10 cellular contexts compared by ENCODE assay signal in genomic region chr2:120239488-120240287, GRCh38. TPM values are rescaled to one million over a fixed set of nuclear protein-coding genes. Genes with fewer than 3 reads are reported as not detected.
DNase-seq lines count a peak whose midpoint lies in the region; ATAC-seq and TF ChIP-seq lines count a peak whose summit lies in the region.
"Had no signal": no experiment of that assay in that cellular context is flagged by ENCODE, and none has a peak within 500 bp of the region (broad histone marks: within the 10 kb centered on the region; RNA-seq: fewer than 3 reads in every experiment).

No MANE protein-coding gene starts in this region.

- H3K36me3 Mint-ChIP-seq in HFFc6 (ENCODE audit: low read depth): no peaks in the 10 kb centered on the region; the same call in 1 of the 2 replicates
- H3K36me3 Mint-ChIP-seq in stimulated activated effector memory CD8-positive, alpha-beta T cell treated with anti-CD3 and anti-CD28 coated beads, Interleukin-12 subunit alpha, Interleukin-12 subunit beta, amount 100 ng/mL, for 72 hours: no peaks in the 10 kb centered on the region

- no peaks in the 10 kb centered on the region for H3K27me3 Mint-ChIP-seq in HFFc6 (ENCODE audit: insufficient read depth)

- in situ Hi-C loops in brain microvascular endothelial cell (cut with HindIII; ENCODE audit: low pct_ligation_motif_present, low sequenced_read_pairs): no loop called here

- TF ChIP-seq CTCF in HFFc6 (IDR thresholded peaks at IDR 0.05) (no peak), brain microvascular endothelial cell (IDR thresholded peaks at IDR 0.05; ENCODE audit: low read depth, low read length, missing control alignments) (no peak)

- DNase-seq in HFFc6 (peak; percentile 82), brain microvascular endothelial cell (peak; percentile 79), iPS-NIHi11 (ENCODE audit: low spot score) (peak; percentile 71), MV-4-11 (lab: John Stamatoyannopoulos, UW) (no peak), NCI-H1436 treated with DMSO at 0.1 percent for 48 hours (lab: John Stamatoyannopoulos, UW) (no peak)
- no peak for DNase-seq in stimulated activated effector memory CD8-positive, alpha-beta T cell treated with anti-CD3 and anti-CD28 coated beads, Interleukin-12 subunit alpha, Interleukin-12 subunit beta, amount 100 ng/mL, for 72 hours (ENCODE audit: low spot score in 2 of 2)
- no peak for DNase-seq in activated T-cell treated with anti-CD3 and anti-CD28 coated beads, Interleukin-2, amount 50 U/mL, for 1 hour

- H3K27ac ChIP-seq in brain microvascular endothelial cell: no peak overlapping the region
- H3K27ac ChIP-seq: HL-60, prostate gland had no signal

- no peaks in the 10 kb centered on the region for H3K36me3 ChIP-seq in brain microvascular endothelial cell (replicated peaks)
- H3K36me3 ChIP-seq: prostate gland had no signal

- no peak overlapping the region for H3K4me3 ChIP-seq in brain microvascular endothelial cell (ENCODE audit: low read depth, low read length)
- H3K4me3 ChIP-seq: prostate gland had no signal

- peak overlapping the region; percentile 62 for H3K4me3 Mint-ChIP-seq in HFFc6
- no peak overlapping the region for H3K4me3 Mint-ChIP-seq in stimulated activated effector memory CD8-positive, alpha-beta T cell treated with anti-CD3 and anti-CD28 coated beads, Interleukin-12 subunit alpha, Interleukin-12 subunit beta, amount 100 ng/mL, for 72 hours

- ATAC-seq in stimulated activated effector memory CD8-positive, alpha-beta T cell treated with anti-CD3 and anti-CD28 coated beads, Interleukin-12 subunit alpha, Interleukin-12 subunit beta, amount 100 ng/mL, for 72 hours: peak; percentile 5
- no peak for ATAC-seq in GM18861 (IDR thresholded peaks at IDR 0.05; ENCODE audit: unreplicated experiment)

- H3K27me3 ChIP-seq in brain microvascular endothelial cell (replicated peaks): no peaks in the 10 kb centered on the region

- peak overlapping the region; percentile 79 for H3K27ac Mint-ChIP-seq in HFFc6
- no peak overlapping the region for H3K27ac Mint-ChIP-seq in stimulated activated effector memory CD8-positive, alpha-beta T cell treated with anti-CD3 and anti-CD28 coated beads, Interleukin-12 subunit alpha, Interleukin-12 subunit beta, amount 100 ng/mL, for 72 hours

- H3K9me3 Mint-ChIP-seq in HFFc6: no peaks in the 10 kb centered on the region
- no peaks in the 10 kb centered on the region for H3K9me3 Mint-ChIP-seq in stimulated activated effector memory CD8-positive, alpha-beta T cell treated with anti-CD3 and anti-CD28 coated beads, Interleukin-12 subunit alpha, Interleukin-12 subunit beta, amount 100 ng/mL, for 72 hours

- H3K4me1 Mint-ChIP-seq in HFFc6 (ENCODE audit: low read depth): peaks cover 58% of the 10 kb centered on the region
- H3K4me1 Mint-ChIP-seq in stimulated activated effector memory CD8-positive, alpha-beta T cell treated with anti-CD3 and anti-CD28 coated beads, Interleukin-12 subunit alpha, Interleukin-12 subunit beta, amount 100 ng/mL, for 72 hours: peaks cover 15% of the 10 kb centered on the region

RNA-seq across cellular contexts. Expression of gene RALB, which starts 13.0 kb away (rescaled TPM):
- total RNA-seq in HFFc6 (2021; fragmentation: NEBNext Ultra II Directional; extraction: Animal tissue kit (Norgen Biotek cat#: 25700)): 10 to 100 TPM; 60.1 to 72.5 (median 69.2) TPM

RNA-seq across cellular contexts. Expression of gene TMEM185B, which starts 16.5 kb away (rescaled TPM):
- 10 to 100 TPM; 29.2 to 36.4 (median 31.3) TPM for total RNA-seq in HFFc6 (2021; fragmentation: NEBNext Ultra II Directional; extraction: Animal tissue kit (Norgen Biotek cat#: 25700))

Comparison
In these comparisons a context has a peak if more than half of its experiments do, and no peak if none do; other contexts are left out.
1. DNase-seq: peak in HFFc6 (single experiment), brain microvascular endothelial cell (single experiment) and iPS-NIHi11 (single experiment); none in stimulated activated effector memory CD8-positive, alpha-beta T cell treated with anti-CD3 and anti-CD28 coated beads, Interleukin-12 subunit alpha, Interleukin-12 subunit beta, amount 100 ng/mL, for 72 hours (0 of 2), activated T-cell treated with anti-CD3 and anti-CD28 coated beads, Interleukin-2, amount 50 U/mL, for 1 hour (single experiment), MV-4-11 (single experiment) and NCI-H1436 treated with DMSO at 0.1 percent for 48 hours (single experiment).